21 cellular contexts compared by ENCODE assay signal in the genomic region with DNA sequence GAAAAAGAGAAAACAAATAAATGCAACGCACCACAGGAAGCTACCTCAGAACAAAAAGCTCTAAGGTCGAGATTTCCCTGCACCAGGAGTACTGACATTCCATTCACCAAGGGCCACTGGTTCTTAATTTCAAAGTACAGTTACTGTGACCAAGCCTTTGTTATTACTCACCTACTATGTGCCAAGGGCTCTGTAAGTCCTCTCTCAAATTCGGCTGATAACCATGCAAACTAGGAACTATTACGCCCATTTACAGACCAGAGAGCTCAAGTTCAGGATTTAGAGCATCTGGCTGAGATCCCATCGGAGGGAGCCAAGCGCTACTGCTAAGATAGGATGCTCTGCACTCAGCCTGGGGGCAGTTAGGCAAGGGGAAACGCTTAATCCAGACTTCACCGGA. TPM values are rescaled to one million over a fixed set of nuclear protein-coding genes. Genes with fewer than 3 reads are reported as not detected.
DNase-seq lines count a peak whose midpoint lies in the region; FAIRE-seq and TF ChIP-seq lines count a peak whose summit lies in the region.
"Had no signal": no experiment of that assay in that cellular context is flagged by ENCODE, and none has a peak within 500 bp of the region (broad histone marks: within the 10 kb centered on the region; RNA-seq: fewer than 3 reads in every experiment).

No MANE protein-coding gene starts in this region.

- no peak overlapping the region for H4K91ac ChIP-seq in H9 (ENCODE audit: insufficient read length, low read depth, low read length)

- no peak overlapping the region for H3K4me2 ChIP-seq in H9 (ENCODE audit: insufficient read depth, insufficient read length, low read length)

- H3K4me3 ChIP-seq in astrocyte of the cerebellum (ENCODE audit: low read depth, low read length) (no peak overlapping the region), kidney (ENCODE audit: low read length in 2 of 2) (no peak overlapping the region), stomach (peak overlapping the region in 1 of 4 donors; percentile 9), brain microvascular endothelial cell (ENCODE audit: low read depth, low read length) (no peak overlapping the region)
- H3K4me3 ChIP-seq: GM23248 had no signal

- no peak overlapping the region for H2BK15ac ChIP-seq in H9 (ENCODE audit: low read depth, low read length)

- H3K27ac Mint-ChIP-seq in H9, result peak overlapping the region in 2 of 3 experiments; percentile 24 to 36; a peak in 1 of 7 replicates
- H3K27ac Mint-ChIP-seq in activated CD4-positive, alpha-beta T cell treated with anti-CD3 and anti-CD28 coated beads, Interleukin-2, amount 10 ng/mL, durations not matched to agents 7 days and 5 days, result no peak overlapping the region
- no peak overlapping the region for H3K27ac Mint-ChIP-seq in T-helper 2 cell treated with Interferon-gamma antibody and Interleukin-4, amounts not matched to agents 5 μg/mL and 100 μg/mL, for 36 hours
- H3K27ac Mint-ChIP-seq: activated T-helper 2 cell treated with anti-CD3 and anti-CD28 coated beads, Interferon-gamma antibody, Interleukin-2, Interleukin-4, amounts not matched to agents 10 μg/mL and 5 μg/mL and 100 μg/mL, durations not matched to agents 14 hours and 24 hours and 36 hours; CD8-positive, alpha-beta T cell had no signal

- H4K5ac ChIP-seq in H9 (ENCODE audit: insufficient read length, low read depth, low read length), result no peak overlapping the region

- intact Hi-C loops in kidney (cut with DNase I), result no loop called here
- intact Hi-C loops in stomach (cut with DNase I; ENCODE audit: low total_unique reads), result loop anchor here (10.0 kb wide), 3 partner anchors 126 to 254 kb away; no protein-coding TSS in a partner anchor

- TF ChIP-seq EP300 in stomach (IDR thresholded peaks at IDR 0.05), result no peak

- no peak overlapping the region for H2BK20ac ChIP-seq in H9 (ENCODE audit: low read depth, low read length, poor library complexity, severe bottlenecking)

- H3K18ac ChIP-seq in H9 (ENCODE audit: insufficient read length, low read depth, low read length), result no peak overlapping the region

- H3K4ac ChIP-seq in H9 (ENCODE audit: low read depth, low read length), result no peak overlapping the region

- H3K79me1 ChIP-seq in H9 (ENCODE audit: insufficient read depth, low read depth, low read length, poor library complexity, severe bottlenecking), result peaks cover 8% of the 10 kb centered on the region

- peaks cover 0 to 3% (median 0%) of the 10 kb centered on the region in 3 experiments; a peak in 2 of 7 replicates for H3K36me3 Mint-ChIP-seq in H9 (ENCODE audit: insufficient read depth in 1 of 3, low read depth in 3 of 3)
- no peaks in the 10 kb centered on the region for H3K36me3 Mint-ChIP-seq in activated CD4-positive, alpha-beta T cell treated with anti-CD3 and anti-CD28 coated beads, Interleukin-2, amount 10 ng/mL, durations not matched to agents 7 days and 5 days (ENCODE audit: low read depth)
- H3K36me3 Mint-ChIP-seq in T-helper 2 cell treated with Interferon-gamma antibody and Interleukin-4, amounts not matched to agents 5 μg/mL and 100 μg/mL, for 36 hours (ENCODE audit: low read depth), result no peaks in the 10 kb centered on the region
- H3K36me3 Mint-ChIP-seq: CD8-positive, alpha-beta T cell had no signal

- H3K56ac ChIP-seq in H9 (ENCODE audit: insufficient read length, low read depth, low read length), result no peak overlapping the region

- no peak overlapping the region for H3T11ph ChIP-seq in H9 (ENCODE audit: low read length)

- peaks cover 4% of the 10 kb centered on the region; the same call in 1 of the 2 replicates for H3K4me1 ChIP-seq in H9 (ENCODE audit: insufficient read depth, low read length)
- H3K4me1 ChIP-seq in kidney (ENCODE audit: control insufficient read depth in 1 of 2, insufficient read depth in 1 of 2, low read depth in 1 of 2, low read length in 2 of 2), result peaks cover 5 to 10% of the 10 kb centered on the region in 2 donors
- H3K4me1 ChIP-seq in stomach, result peaks cover 23 to 66% (median 53%) of the 10 kb centered on the region in 4 donors

- peaks cover 34% of the 10 kb centered on the region for H3K27me3 Mint-ChIP-seq in H9 (ENCODE audit: low read depth)
- H3K27me3 Mint-ChIP-seq in activated CD4-positive, alpha-beta T cell treated with anti-CD3 and anti-CD28 coated beads, Interleukin-2, amount 10 ng/mL, durations not matched to agents 7 days and 5 days, result peaks cover 24% of the 10 kb centered on the region
- peaks cover 32% of the 10 kb centered on the region for H3K27me3 Mint-ChIP-seq in T-helper 2 cell treated with Interferon-gamma antibody and Interleukin-4, amounts not matched to agents 5 μg/mL and 100 μg/mL, for 36 hours (ENCODE audit: low read depth)

- CTCF ChIA-PET in activated CD4-positive, alpha-beta T cell treated with anti-CD3 and anti-CD28 coated beads, Interleukin-2, amount 10 ng/mL, durations not matched to agents 7 days and 5 days (lab: Charles Lee), result no interaction called here

- H4K20me1 ChIP-seq in H9 (ENCODE audit: control insufficient read depth, insufficient read depth, insufficient read length), result no peaks in the 10 kb centered on the region

- no peak overlapping the region for H2AK5ac ChIP-seq in H9 (ENCODE audit: insufficient read length, low read length)

- H3K27ac ChIP-seq in H9 (ENCODE audit: insufficient read length, low read depth, low read length), result no peak overlapping the region
- peak overlapping the region; percentile 61 to 78 for H3K27ac ChIP-seq in kidney (ENCODE audit: low read depth in 2 of 2, low read length in 2 of 2)
- H3K27ac ChIP-seq in stomach, result peak overlapping the region; percentile 54 to 88 (median 73)
- no peak overlapping the region for H3K27ac ChIP-seq in brain microvascular endothelial cell
- H3K27ac ChIP-seq: GM23248, neutrophil had no signal

- no peak overlapping the region; a peak in 1 of 5 replicates for H3K4me3 Mint-ChIP-seq in H9
- no peak overlapping the region for H3K4me3 Mint-ChIP-seq in activated CD4-positive, alpha-beta T cell treated with anti-CD3 and anti-CD28 coated beads, Interleukin-2, amount 10 ng/mL, durations not matched to agents 7 days and 5 days
- no peak overlapping the region for H3K4me3 Mint-ChIP-seq in T-helper 2 cell treated with Interferon-gamma antibody and Interleukin-4, amounts not matched to agents 5 μg/mL and 100 μg/mL, for 36 hours
- H3K4me3 Mint-ChIP-seq: CD8-positive, alpha-beta T cell had no signal

- no peak overlapping the region for H3K9ac ChIP-seq in H9 (ENCODE audit: extremely low read depth, insufficient read length, low read length)
- no peak overlapping the region for H3K9ac ChIP-seq in kidney (ENCODE audit: low read length in 2 of 2)
- H3K9ac ChIP-seq: GM23248 had no signal

- H3K9me3 ChIP-seq in H9 (ENCODE audit: control insufficient read depth, low read depth, low read length) (no peaks in the 10 kb centered on the region), kidney (ENCODE audit: control insufficient read depth in 1 of 2, low read length in 2 of 2) (no peaks in the 10 kb centered on the region), stomach (no peaks in the 10 kb centered on the region)
- H3K9me3 ChIP-seq: neutrophil had no signal

- WGBS in H9 (ENCODE audit: extremely low coverage, insufficient read length, low lambda C conversion rate), result no CpG with 5 or more reads among the region's 8 CpGs
- 54 to 73% (median 63%) methylated on average over 8 of the region's 8 CpGs for WGBS in stomach, 5 donors

- no peaks in the 10 kb centered on the region for H3K9me3 Mint-ChIP-seq in H9
- no peaks in the 10 kb centered on the region for H3K9me3 Mint-ChIP-seq in activated CD4-positive, alpha-beta T cell treated with anti-CD3 and anti-CD28 coated beads, Interleukin-2, amount 10 ng/mL, durations not matched to agents 7 days and 5 days
- no peaks in the 10 kb centered on the region for H3K9me3 Mint-ChIP-seq in T-helper 2 cell treated with Interferon-gamma antibody and Interleukin-4, amounts not matched to agents 5 μg/mL and 100 μg/mL, for 36 hours
- H3K9me3 Mint-ChIP-seq: activated T-helper 2 cell treated with anti-CD3 and anti-CD28 coated beads, Interferon-gamma antibody, Interleukin-2, Interleukin-4, amounts not matched to agents 10 μg/mL and 5 μg/mL and 100 μg/mL, durations not matched to agents 14 hours and 24 hours and 36 hours; CD8-positive, alpha-beta T cell had no signal

- H3K27me3 ChIP-seq in H9 (ENCODE audit: insufficient read depth, low read length) (peaks cover 8% of the 10 kb centered on the region; the same call in 1 of the 2 replicates), stomach (peaks cover 0 to 22% (median 0%) of the 10 kb centered on the region in 3 donors), brain microvascular endothelial cell (replicated peaks) (no peaks in the 10 kb centered on the region)

- no peak for DNase-seq in H9
- peak; percentile 44 for DNase-seq in astrocyte of the cerebellum (ENCODE audit: low read depth)
- DNase-seq in kidney, result no peak
- no peak for DNase-seq in stomach
- DNase-seq in putamen (ENCODE audit: low spot score), result no peak
- DNase-seq in activated CD4-positive, alpha-beta T cell treated with anti-CD3 and anti-CD28 coated beads, Interleukin-2, amount 10 ng/mL, durations not matched to agents 7 days and 5 days, result no peak
- DNase-seq in brain microvascular endothelial cell, result no peak
- DNase-seq in T-helper 2 cell treated with Interferon-gamma antibody and Interleukin-4, amounts not matched to agents 5 μg/mL and 100 μg/mL, for 36 hours (ENCODE audit: low spot score), result no peak
- DNase-seq: activated CD4-positive, alpha-beta T cell treated with anti-CD3 and anti-CD28 coated beads for 1 hour; CD8-positive, alpha-beta T cell; central memory CD4-positive, alpha-beta T cell; effector memory CD4-positive, alpha-beta T cell; GM23248; hippocampal formation; KBM-7; NCI-H524 treated with DMSO at 0.1 percent for 48 hours; retina; stimulated activated naive CD4-positive, alpha-beta T cell treated with Interleukin-2 at 50 U/mL for 16 hours had no signal

- H3K14ac ChIP-seq in H9 (ENCODE audit: insufficient read depth, low read length), result no peak overlapping the region

- no peak overlapping the region for H3K23ac ChIP-seq in H9 (ENCODE audit: insufficient read length, low read depth, low read length)

- no peak overlapping the region for H2BK5ac ChIP-seq in H9 (ENCODE audit: insufficient read length, low read length)

- no peak for FAIRE-seq in kidney (lab: Jason Lieb, UNC)
- FAIRE-seq: urothelium cell line had no signal

- no peak overlapping the region for H2BK12ac ChIP-seq in H9 (ENCODE audit: insufficient read length, low read depth, low read length)

- H3K23me2 ChIP-seq in H9 (ENCODE audit: insufficient read length, low read depth, low read length, poor library complexity, severe bottlenecking), result peaks cover 9% of the 10 kb centered on the region

- TF ChIP-seq CTCF in H9 (conservative IDR thresholded peaks at IDR 0.05), result no peak
- no peak for TF ChIP-seq CTCF in astrocyte of the cerebellum (IDR thresholded peaks at IDR 0.05; ENCODE audit: low read depth, low read length, missing control alignments)
- no peak for TF ChIP-seq CTCF in kidney (IDR thresholded peaks at IDR 0.05; ENCODE audit: borderline replicate concordance, extremely low read depth, insufficient read depth)
- no peak for TF ChIP-seq CTCF in stomach (IDR thresholded peaks at IDR 0.05)
- no peak for TF ChIP-seq CTCF in brain microvascular endothelial cell (IDR thresholded peaks at IDR 0.05; ENCODE audit: low read depth, low read length, missing control alignments)

- no peak overlapping the region for H4K8ac ChIP-seq in H9 (replicated peaks; ENCODE audit: insufficient read length, low read depth, low read length)

- H3K36me3 ChIP-seq in kidney (ENCODE audit: control insufficient read depth in 1 of 2, insufficient read depth in 2 of 2, low read length in 2 of 2), result no peaks in the 10 kb centered on the region
- H3K36me3 ChIP-seq in stomach, result no peaks in the 10 kb centered on the region
- H3K36me3 ChIP-seq in brain microvascular endothelial cell (replicated peaks), result no peaks in the 10 kb centered on the region
- H3K36me3 ChIP-seq: neutrophil had no signal

- POLR2A ChIA-PET in activated CD4-positive, alpha-beta T cell treated with anti-CD3 and anti-CD28 coated beads, Interleukin-2, amount 10 ng/mL, durations not matched to agents 7 days and 5 days (lab: Charles Lee), result no interaction called here

- in situ Hi-C loops in astrocyte of the cerebellum (cut with HindIII; ENCODE audit: low sequenced_read_pairs) (no loop called here), brain microvascular endothelial cell (cut with HindIII; ENCODE audit: low pct_ligation_motif_present, low sequenced_read_pairs) (loop anchor here (25.0 kb wide), 1 partner anchor 257 kb away; no protein-coding TSS in a partner anchor)

- TF ChIP-seq POLR2A in stomach (IDR thresholded peaks at IDR 0.05), result no peak

- H3K79me2 ChIP-seq in H9 (ENCODE audit: insufficient read depth, low read length), result peaks cover 6% of the 10 kb centered on the region

- H3K4me1 Mint-ChIP-seq in H9, result peaks cover 41 to 48% of the 10 kb centered on the region in 2 experiments
- peaks cover 6% of the 10 kb centered on the region for H3K4me1 Mint-ChIP-seq in activated CD4-positive, alpha-beta T cell treated with anti-CD3 and anti-CD28 coated beads, Interleukin-2, amount 10 ng/mL, durations not matched to agents 7 days and 5 days
- peaks cover 7% of the 10 kb centered on the region for H3K4me1 Mint-ChIP-seq in T-helper 2 cell treated with Interferon-gamma antibody and Interleukin-4, amounts not matched to agents 5 μg/mL and 100 μg/mL, for 36 hours (ENCODE audit: low read depth)

- H2BK120ac ChIP-seq in H9 (ENCODE audit: low read depth, low read length, poor library complexity, severe bottlenecking), result no peak overlapping the region

- no peak overlapping the region for H2AFZ ChIP-seq in H9 (ENCODE audit: low read length)
- H2AFZ ChIP-seq: GM23248 had no signal

RNA-seq across cellular contexts. Expression of a gene that starts 5.6 kb away (rescaled TPM):
- total RNA-seq in H9 (2021) (125 and 127 TPM in 2 replicates), kidney (52.4 TPM), stomach (100 to 1,000 TPM in 3 of 5 donors, 10 to 100 TPM in 2; 53.8 to 233 (median 129) TPM)
- polyA plus RNA-seq in kidney (ENCODE audit: insufficient read depth, low read depth, low replicate concordance) (7.6 TPM), stomach (10 to 100 TPM in 2 of 3 donors, 1 to 10 TPM in 1; 6.8 to 18.1 (median 13.7) TPM)
- total RNA-seq in activated CD4-positive, alpha-beta T cell treated with anti-CD3 and anti-CD28 coated beads, Interleukin-2, amount 10 ng/mL, durations not matched to agents 7 days and 5 days, result under 1 TPM in 1 of 2 experiments, not detected in 1; 0.08 TPM
- total RNA-seq: CD8-positive, alpha-beta T cell had no signal

Comparison
In these comparisons a context has a peak if more than half of its experiments do, and no peak if none do; other contexts are left out.
1. H3K27ac ChIP-seq: peak in kidney (2 of 2) and stomach (5 of 5); none in H9 (single experiment) and brain microvascular endothelial cell (single experiment).
2. H3K27ac Mint-ChIP-seq: peak in H9 (2 of 3); none in activated CD4-positive, alpha-beta T cell treated with anti-CD3 and anti-CD28 coated beads, Interleukin-2, amount 10 ng/mL, durations not matched to agents 7 days and 5 days (single experiment) and T-helper 2 cell treated with Interferon-gamma antibody and Interleukin-4, amounts not matched to agents 5 μg/mL and 100 μg/mL, for 36 hours (single experiment).
3. RNA of a gene that starts 5.6 kb away (total RNA-seq): 53.8 to 233 TPM in stomach, 125 to 127 TPM in H9 and 52.4 TPM in kidney (single experiment); 0.08 TPM in activated CD4-positive, alpha-beta T cell treated with anti-CD3 and anti-CD28 coated beads, Interleukin-2, amount 10 ng/mL, durations not matched to agents 7 days and 5 days; every median in the first group is over 10 times any median in the second.